In genomic region chrX:107628662-107629532, GRCh38 we compare ENCODE assay signal across 8 cellular contexts. TPM values are rescaled to one million over a fixed set of nuclear protein-coding genes. Genes with fewer than 3 reads are reported as not detected.
A peak's percentile ranks its signal among the peaks of the same experiment; 100 is the strongest.
DNase-seq lines count a peak whose midpoint lies in the region; ATAC-seq, FAIRE-seq and TF ChIP-seq lines count a peak whose summit lies in the region.

No MANE protein-coding gene starts in this region.

- H3K4me1 Mint-ChIP-seq in activated CD4-positive, alpha-beta memory T cell treated with anti-CD3 and anti-CD28 coated beads, Interleukin-2, amount 10 ng/mL, durations not matched to agents 7 days and 5 days = peaks cover 32% of the 10 kb centered on the region
- H3K4me1 Mint-ChIP-seq in stimulated activated effector memory CD8-positive, alpha-beta T cell treated with anti-CD3 and anti-CD28 coated beads, Interleukin-12 subunit alpha, Interleukin-12 subunit beta, amount 100 ng/mL, for 72 hours = peaks cover 12% of the 10 kb centered on the region

- H3K4me3 ChIP-seq in endothelial cell of umbilical vein (replicated peaks in 1 of 3; ENCODE audit: insufficient read depth in 1 of 3, low read depth in 1 of 3, low read length in 3 of 3) = peak overlapping the region; percentile 29 to 75 (median 65)
- H3K4me3 ChIP-seq in muscle layer of colon (ENCODE audit: low read depth in 1 of 2, low read length in 2 of 2) = peak overlapping the region; percentile 62 to 78

- POLR2A ChIA-PET in activated CD4-positive, alpha-beta memory T cell treated with anti-CD3 and anti-CD28 coated beads, Interleukin-2, amount 10 ng/mL, durations not matched to agents 7 days and 5 days (lab: Charles Lee) = interaction anchor here (0.5 to 2.9 kb wide), 23 partner anchors 9 to 510 kb away, joined by 3 to 37 read pairs (median 6); partner anchors contain the start of genes ATG4A, MID2, PSMD10 and RBM41
- POLR2A ChIA-PET in endothelial cell of umbilical vein (lab: Charles Lee) = interaction anchor here (0.8 to 1.1 kb wide), 2 partner anchors 14 to 462 kb away, joined by 3 read pairs; partner anchors contain the start of gene PSMD10

- peak overlapping the region; percentile 84 for H3K27ac Mint-ChIP-seq in activated CD4-positive, alpha-beta memory T cell treated with anti-CD3 and anti-CD28 coated beads, Interleukin-2, amount 10 ng/mL, durations not matched to agents 7 days and 5 days
- H3K27ac Mint-ChIP-seq in stimulated activated effector memory CD8-positive, alpha-beta T cell treated with anti-CD3 and anti-CD28 coated beads, Interleukin-12 subunit alpha, Interleukin-12 subunit beta, amount 100 ng/mL, for 72 hours = peak overlapping the region; percentile 88

- H3K9ac ChIP-seq in endothelial cell of umbilical vein (replicated peaks; ENCODE audit: extremely low read depth, insufficient read depth, low read length) = peak overlapping the region; percentile 91
- H3K9ac ChIP-seq in muscle layer of colon (ENCODE audit: low read length) = no peak overlapping the region

- H3K79me2 ChIP-seq in endothelial cell of umbilical vein (ENCODE audit: control insufficient read depth, insufficient read depth, low read length) = peaks cover 35% of the 10 kb centered on the region

- H3K9me3 Mint-ChIP-seq in activated CD4-positive, alpha-beta memory T cell treated with anti-CD3 and anti-CD28 coated beads, Interleukin-2, amount 10 ng/mL, durations not matched to agents 7 days and 5 days = no peaks in the 10 kb centered on the region
- H3K9me3 Mint-ChIP-seq in stimulated activated effector memory CD8-positive, alpha-beta T cell treated with anti-CD3 and anti-CD28 coated beads, Interleukin-12 subunit alpha, Interleukin-12 subunit beta, amount 100 ng/mL, for 72 hours = no peaks in the 10 kb centered on the region

- H3K36me3 ChIP-seq in endothelial cell of umbilical vein (ENCODE audit: control insufficient read depth in 2 of 2, extremely low read depth in 1 of 2, insufficient read depth in 2 of 2, low read length in 2 of 2) = no peaks in the 10 kb centered on the region
- H3K36me3 ChIP-seq in muscle layer of colon (ENCODE audit: insufficient read depth, low read length) = no peaks in the 10 kb centered on the region

- ATAC-seq in HG02943 (IDR thresholded peaks at IDR 0.05; ENCODE audit: low read depth, unreplicated experiment) = peak; percentile 38
- peak; percentile 68 for ATAC-seq in stimulated activated effector memory CD8-positive, alpha-beta T cell treated with anti-CD3 and anti-CD28 coated beads, Interleukin-12 subunit alpha, Interleukin-12 subunit beta, amount 100 ng/mL, for 72 hours

- H2AFZ ChIP-seq in endothelial cell of umbilical vein (ENCODE audit: low read depth, low read length) = peak overlapping the region; percentile 48

- peaks cover 7% of the 10 kb centered on the region for H3K4me1 ChIP-seq in endothelial cell of umbilical vein (ENCODE audit: control insufficient read depth, extremely low read depth, insufficient read depth, low read length)
- H3K4me1 ChIP-seq in muscle layer of colon (ENCODE audit: insufficient read depth, low read length) = no peaks in the 10 kb centered on the region

- no peaks in the 10 kb centered on the region for H3K9me1 ChIP-seq in endothelial cell of umbilical vein (replicated peaks; ENCODE audit: control insufficient read depth, extremely low read depth, insufficient read depth, low read length)

- H3K9me3 ChIP-seq in endothelial cell of umbilical vein (replicated peaks; ENCODE audit: control insufficient read depth, insufficient read depth, low read length) = no peaks in the 10 kb centered on the region
- H3K9me3 ChIP-seq in muscle layer of colon (ENCODE audit: low read length) = no peaks in the 10 kb centered on the region

- intact Hi-C loops in endothelial cell of umbilical vein (cut with micrococcal nuclease) = loop anchor here (1.0 kb wide), 2 partner anchors 26 to 92 kb away; no protein-coding TSS in a partner anchor

- H3K27me3 Mint-ChIP-seq in activated CD4-positive, alpha-beta memory T cell treated with anti-CD3 and anti-CD28 coated beads, Interleukin-2, amount 10 ng/mL, durations not matched to agents 7 days and 5 days = no peaks in the 10 kb centered on the region

- BruUV-seq in endothelial cell of umbilical vein (replicated peaks; lab: Mats Ljungman, UMichigan) = TSS peak; percentile 38

- H3K27ac ChIP-seq in endothelial cell of umbilical vein (ENCODE audit: insufficient read depth, low read depth, low read length) (peak overlapping the region; percentile 85), muscle layer of colon (ENCODE audit: low read depth, low read length) (peak overlapping the region; percentile 46)

- peak; percentile 62 for FAIRE-seq in endothelial cell of umbilical vein (lab: Jason Lieb, UNC)

- dilution Hi-C loops in endothelial cell of umbilical vein (cut with MboI; ENCODE audit: extremely low pct_ligation_motif_present, low sequenced_read_pairs) = no loop called here

- H3K36me3 Mint-ChIP-seq in activated CD4-positive, alpha-beta memory T cell treated with anti-CD3 and anti-CD28 coated beads, Interleukin-2, amount 10 ng/mL, durations not matched to agents 7 days and 5 days (ENCODE audit: low read depth) = peaks cover 2% of the 10 kb centered on the region
- H3K36me3 Mint-ChIP-seq in stimulated activated effector memory CD8-positive, alpha-beta T cell treated with anti-CD3 and anti-CD28 coated beads, Interleukin-12 subunit alpha, Interleukin-12 subunit beta, amount 100 ng/mL, for 72 hours = no peaks in the 10 kb centered on the region

- DNase-seq in activated gamma-delta T cell treated with Interleukin-2 at 50 U/mL for 16 hours (peak; percentile 37), activated gamma-delta T cell (lab: John Stamatoyannopoulos, UW) (no peak), NCI-H2227 treated with DMSO at 0.1 percent for 48 hours (lab: John Stamatoyannopoulos, UW) (peak; percentile 67), endothelial cell of umbilical vein (ENCODE audit: low read depth, low spot score) (peak; percentile 26)
- peak; percentile 64 for DNase-seq in activated CD4-positive, alpha-beta memory T cell treated with anti-CD3 and anti-CD28 coated beads, Interleukin-2, amount 10 ng/mL, durations not matched to agents 7 days and 5 days
- DNase-seq in stimulated activated effector memory CD8-positive, alpha-beta T cell treated with anti-CD3 and anti-CD28 coated beads, Interleukin-12 subunit alpha, Interleukin-12 subunit beta, amount 100 ng/mL, for 72 hours (ENCODE audit: low spot score in 2 of 2) = peak in 1 of 2 donors; percentile 18

- no peaks in the 10 kb centered on the region for H4K20me1 ChIP-seq in endothelial cell of umbilical vein (replicated peaks; ENCODE audit: control insufficient read depth, extremely low read depth, insufficient read depth, low read length)

- no peak for TF ChIP-seq POLR2A in endothelial cell of umbilical vein (IDR thresholded peaks at IDR 0.05; ENCODE audit: low read depth, low read length)

- CTCF ChIA-PET in activated CD4-positive, alpha-beta memory T cell treated with anti-CD3 and anti-CD28 coated beads, Interleukin-2, amount 10 ng/mL, durations not matched to agents 7 days and 5 days (lab: Charles Lee) = interaction anchor here (0.7 to 3.2 kb wide), 15 partner anchors 13 to 265 kb away, joined by 3 to 16 read pairs (median 6); partner anchors contain the start of genes NCBP2L and TSC22D3
- CTCF ChIA-PET in endothelial cell of umbilical vein (lab: Charles Lee) = interaction anchor here (0.9 to 3.3 kb wide), 8 partner anchors 12 to 604 kb away, joined by 3 to 18 read pairs (median 4); partner anchors contain the start of gene NCBP2L

- peak overlapping the region; percentile 94 for H3K4me3 Mint-ChIP-seq in activated CD4-positive, alpha-beta memory T cell treated with anti-CD3 and anti-CD28 coated beads, Interleukin-2, amount 10 ng/mL, durations not matched to agents 7 days and 5 days
- H3K4me3 Mint-ChIP-seq in stimulated activated effector memory CD8-positive, alpha-beta T cell treated with anti-CD3 and anti-CD28 coated beads, Interleukin-12 subunit alpha, Interleukin-12 subunit beta, amount 100 ng/mL, for 72 hours = peak overlapping the region; percentile 83

- peak overlapping the region; percentile 60 for H3K4me2 ChIP-seq in endothelial cell of umbilical vein (ENCODE audit: insufficient read depth, low read length)

- no peaks in the 10 kb centered on the region for H3K27me3 ChIP-seq in endothelial cell of umbilical vein (ENCODE audit: control insufficient read depth in 2 of 2, insufficient read depth in 2 of 2, low read length in 2 of 2)
- no peaks in the 10 kb centered on the region for H3K27me3 ChIP-seq in muscle layer of colon (ENCODE audit: control insufficient read depth in 1 of 2, insufficient read depth in 2 of 2, low read length in 2 of 2)

- no peak for TF ChIP-seq CTCF in endothelial cell of umbilical vein (IDR thresholded peaks at IDR 0.05; ENCODE audit: extremely low read depth in 1 of 2, insufficient read depth in 1 of 2, low read depth in 1 of 2, low read length in 2 of 2)

TF ChIP-seq in endothelial cell of umbilical vein, 7 proteins besides CTCF, POLR2A, EP300 and RAD21:
- TF ChIP-seq FOS (IDR thresholded peaks at IDR 0.05; ENCODE audit: borderline replicate concordance, insufficient read depth, low read length) (no peak), EZH2 (IDR thresholded peaks at IDR 0.05; ENCODE audit: borderline replicate concordance, low read depth, low read length, severe bottlenecking) (no peak), GATA2 (IDR thresholded peaks at IDR 0.05; ENCODE audit: insufficient read depth, insufficient read length, low read depth, low read length) (no peak), MYC (IDR thresholded peaks at IDR 0.05; ENCODE audit: low read depth, low read length) (no peak), POLR2AphosphoS5 (IDR thresholded peaks at IDR 0.05; ENCODE audit: insufficient read depth, low read depth, low read length) (no peak), JUN (IDR thresholded peaks at IDR 0.05; ENCODE audit: borderline replicate concordance, insufficient read depth, insufficient read length, low read depth) (no peak), MAX (IDR thresholded peaks at IDR 0.05; ENCODE audit: insufficient read depth, insufficient read length) (no peak)

RNA-seq across cellular contexts. Expression of gene PRPS1, which starts 0.6 kb away (rescaled TPM):
- 10 to 100 TPM; 67.4 to 70.2 TPM for total RNA-seq in activated CD4-positive, alpha-beta memory T cell treated with anti-CD3 and anti-CD28 coated beads, Interleukin-2, amount 10 ng/mL, durations not matched to agents 7 days and 5 days
- 36.8 and 38.7 TPM in 2 replicates for total RNA-seq in endothelial cell of umbilical vein
- polyA plus RNA-seq in endothelial cell of umbilical vein = 23.8 and 30.9 TPM in 2 replicates
- 31.9 and 38.3 TPM in 2 replicates for polyA plus RNA-seq in endothelial cell of umbilical vein (2011; cell fraction: cytosol; rRNA removed)
- 18.5 and 19.8 TPM in 2 replicates for polyA plus RNA-seq in endothelial cell of umbilical vein (2011; cell fraction: nucleus; rRNA removed)
- 37.5 and 46.7 TPM in 2 replicates for polyA plus RNA-seq in endothelial cell of umbilical vein (2012)
- polyA minus RNA-seq in endothelial cell of umbilical vein = 31.2 and 42.5 TPM in 2 replicates
- polyA minus RNA-seq in endothelial cell of umbilical vein (2011; cell fraction: cytosol; rRNA and poly(A)+ RNA removed) = 59.0 TPM
- polyA minus RNA-seq in endothelial cell of umbilical vein (2011; cell fraction: nucleus; rRNA and poly(A)+ RNA removed) = 13.0 and 14.1 TPM in 2 replicates
